In genomic region chr11:843818-844692, GRCh38 we compare ENCODE assay signal across 1 cellular context.
A peak's percentile ranks its signal among the peaks of the same experiment; 100 is the strongest.
TF ChIP-seq lines count a peak whose summit lies in the region.

No MANE protein-coding gene starts in this region.

TF ChIP-seq in HepG2, 621 proteins besides CTCF, POLR2A, EP300 and RAD21 (continued from another document and continues in another):
- TF ChIP-seq MNT (IDR thresholded peaks at IDR 0.05) (peak; percentile 59), RERE (CRISPR knock-in tag; IDR thresholded peaks at IDR 0.05; ENCODE audit: low read depth) (peak; percentile 24; the same call in 1 of the 2 replicates), MEIS1 (CRISPR knock-in tag; IDR thresholded peaks at IDR 0.05; ENCODE audit: borderline replicate concordance) (peak; percentile 20; the same call in 1 of the 2 replicates), RARA (CRISPR knock-in tag; IDR thresholded peaks at IDR 0.05) (peak; percentile 92), ZNF281 (CRISPR knock-in tag; IDR thresholded peaks at IDR 0.05; ENCODE audit: borderline replicate concordance) (peak; percentile 96), PRDM10 (CRISPR knock-in tag; IDR thresholded peaks at IDR 0.05; ENCODE audit: low read depth) (peak; percentile 89; the same call in 1 of the 2 replicates), SP5 (CRISPR knock-in tag; IDR thresholded peaks at IDR 0.05; ENCODE audit: borderline replicate concordance, low read depth) (peak; percentile 60; the same call in 1 of the 2 replicates), HOMEZ (CRISPR knock-in tag; IDR thresholded peaks at IDR 0.05; ENCODE audit: low read depth) (0 out of 2 replicates have a peak, but pooled peaks have one; percentile 15), ZBTB38 (CRISPR knock-in tag; IDR thresholded peaks at IDR 0.05) (peak; percentile 82), ZMYM2 (CRISPR knock-in tag; IDR thresholded peaks at IDR 0.05) (peak; percentile 79; the same call in 1 of the 2 replicates), SPEN (CRISPR knock-in tag; IDR thresholded peaks at IDR 0.05; ENCODE audit: low read depth) (peak; percentile 78), SMC3 (IDR thresholded peaks at IDR 0.05; ENCODE audit: low read length) (no peak), RBFOX2 (IDR thresholded peaks at IDR 0.05; ENCODE audit: low read depth, low read length) (peak; percentile 69), ZNF816 (CRISPR knock-in tag; IDR thresholded peaks at IDR 0.05; ENCODE audit: borderline replicate concordance) (no peak), KDM2A (CRISPR knock-in tag; IDR thresholded peaks at IDR 0.05; ENCODE audit: borderline replicate concordance, low read depth) (0 out of 2 replicates have a peak, but pooled peaks have one; percentile 53), HOXA5 (CRISPR knock-in tag; IDR thresholded peaks at IDR 0.05) (no peak), ZBTB20 (CRISPR knock-in tag; IDR thresholded peaks at IDR 0.05; ENCODE audit: borderline replicate concordance, low read depth) (0 out of 2 replicates have a peak, but pooled peaks have one; percentile 50), HNF4A (CRISPR knock-in tag; IDR thresholded peaks at IDR 0.05) (0 out of 2 replicates have a peak, but pooled peaks have one; percentile 8), ELF3 (CRISPR knock-in tag; IDR thresholded peaks at IDR 0.05) (peak; percentile 81), EEA1 (CRISPR knock-in tag; IDR thresholded peaks at IDR 0.05; ENCODE audit: borderline replicate concordance) (peak; percentile 72; the same call in 1 of the 2 replicates), MAX (IDR thresholded peaks at IDR 0.05) (peak; percentile 97), FOSL2 (CRISPR knock-in tag; IDR thresholded peaks at IDR 0.05) (peak; percentile 75), SP4 (CRISPR knock-in tag; IDR thresholded peaks at IDR 0.05) (peak; percentile 42; the same call in 1 of the 2 replicates), ZNF589 (CRISPR knock-in tag; conservative IDR thresholded peaks at IDR 0.05) (peak; percentile 78; the same call in 1 of the 2 replicates), NR0B2 (CRISPR knock-in tag; IDR thresholded peaks at IDR 0.05) (peak; percentile 81; the same call in 1 of the 2 replicates), ZNF484 (CRISPR knock-in tag; IDR thresholded peaks at IDR 0.05; ENCODE audit: borderline replicate concordance, low read depth) (no peak), NAIF1 (CRISPR knock-in tag; IDR thresholded peaks at IDR 0.05; ENCODE audit: borderline replicate concordance) (peak; percentile 44; the same call in 1 of the 2 replicates), YEATS2 (CRISPR knock-in tag; IDR thresholded peaks at IDR 0.05; ENCODE audit: borderline replicate concordance) (peak; percentile 74; the same call in 1 of the 2 replicates), ZNF275 (CRISPR knock-in tag; IDR thresholded peaks at IDR 0.05; ENCODE audit: borderline replicate concordance) (0 out of 2 replicates have a peak, but pooled peaks have one; percentile 23), PCBP2 (optimal IDR thresholded peaks at IDR 0.05; ENCODE audit: low read depth, low read length, poor library complexity, severe bottlenecking) (no peak), ZNF792 (CRISPR knock-in tag; IDR thresholded peaks at IDR 0.05) (peak; percentile 41; the same call in 1 of the 2 replicates), ZNF446 (CRISPR knock-in tag; IDR thresholded peaks at IDR 0.05) (no peak), TARDBP (CRISPR knock-in tag; IDR thresholded peaks at IDR 0.05) (peak; percentile 63; the same call in 1 of the 2 replicates), SKI (IDR thresholded peaks at IDR 0.05; ENCODE audit: partially characterized antibody) (no peak), MTA1 (CRISPR knock-in tag; IDR thresholded peaks at IDR 0.05; ENCODE audit: borderline replicate concordance) (peak; percentile 86; the same call in 1 of the 2 replicates), ARNT2 (CRISPR knock-in tag; IDR thresholded peaks at IDR 0.05; ENCODE audit: low read depth) (peak; percentile 56; the same call in 1 of the 2 replicates), ZNF615 (CRISPR knock-in tag; IDR thresholded peaks at IDR 0.05; ENCODE audit: borderline replicate concordance) (peak; percentile 28; the same call in 1 of the 2 replicates), ZNF276 (CRISPR knock-in tag; IDR thresholded peaks at IDR 0.05; ENCODE audit: low read depth) (peak; percentile 68; the same call in 1 of the 2 replicates), GPN1 (CRISPR knock-in tag; IDR thresholded peaks at IDR 0.05; ENCODE audit: borderline replicate concordance) (peak; percentile 47; the same call in 1 of the 2 replicates), SOX6 (IDR thresholded peaks at IDR 0.05) (no peak), SOX6 (CRISPR knock-in tag; IDR thresholded peaks at IDR 0.05) (peak; percentile 46; the same call in 1 of the 2 replicates), ZNF605 (CRISPR knock-in tag; IDR thresholded peaks at IDR 0.05) (peak; percentile 56)
